In the genomic region with DNA sequence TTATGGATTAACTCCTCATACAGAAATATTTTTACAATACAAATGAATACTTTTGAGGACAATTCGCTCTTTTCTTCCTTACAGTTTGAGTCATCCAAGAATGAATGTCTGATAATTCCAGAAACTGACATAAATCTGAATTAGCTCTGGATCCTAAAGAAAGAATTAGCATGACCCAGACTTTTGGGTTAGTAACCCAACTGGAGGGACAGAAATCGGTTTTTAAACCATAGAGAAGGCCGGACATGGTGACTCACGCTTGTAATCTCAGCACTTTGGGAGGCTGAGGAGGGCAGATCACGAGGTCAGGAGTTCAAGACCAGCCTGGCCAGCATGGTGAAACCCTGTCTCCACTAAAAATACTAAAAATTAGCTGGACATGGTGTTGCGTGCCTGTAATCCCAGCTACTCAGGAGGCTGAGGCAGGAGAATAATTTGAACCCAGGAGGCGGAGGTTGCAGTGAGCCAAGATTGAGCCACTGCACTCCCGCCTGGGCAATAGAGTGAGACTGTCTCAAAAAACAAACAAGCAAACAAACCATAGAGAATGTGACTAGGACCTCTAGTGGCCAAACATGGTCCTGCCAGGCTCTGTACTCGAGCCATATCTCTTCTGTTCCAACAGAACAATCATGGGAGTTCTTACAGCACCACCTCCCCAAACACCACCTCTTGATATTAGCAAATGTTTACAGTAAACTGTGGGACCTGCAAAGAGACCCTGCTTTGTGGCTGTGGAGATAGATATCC, we compare ENCODE assay signal across 8 cellular contexts. TPM values are rescaled to one million over a fixed set of nuclear protein-coding genes. Genes with fewer than 3 reads are reported as not detected.
DNase-seq lines count a peak whose midpoint lies in the region; ATAC-seq and TF ChIP-seq lines count a peak whose summit lies in the region.

No MANE protein-coding gene starts in this region.

- H3K4me1 ChIP-seq in Loucy (ENCODE audit: insufficient read depth, low read length, poor library complexity, severe bottlenecking): no peaks in the 10 kb centered on the region

- H3K27me3 ChIP-seq in Loucy (ENCODE audit: insufficient read depth, low read length, poor library complexity, severe bottlenecking): no peaks in the 10 kb centered on the region

- H3K9me3 ChIP-seq in Loucy (ENCODE audit: insufficient read depth, low read depth, low read length): no peaks in the 10 kb centered on the region

- no peaks in the 10 kb centered on the region for H3K27me3 Mint-ChIP-seq in effector memory CD8-positive, alpha-beta T cell

- no peaks in the 10 kb centered on the region for H3K4me1 Mint-ChIP-seq in effector memory CD8-positive, alpha-beta T cell (ENCODE audit: low read depth in 2 of 2)

- no peak overlapping the region for H3K27ac ChIP-seq in 22Rv1

- no peak overlapping the region for H3K27ac Mint-ChIP-seq in effector memory CD8-positive, alpha-beta T cell

- no peak overlapping the region for H3K4me3 ChIP-seq in Loucy (ENCODE audit: low read length, poor library complexity, severe bottlenecking)
- no peak overlapping the region for H3K4me3 ChIP-seq in epithelial cell of proximal tubule (ENCODE audit: low read depth, low read length)

- ATAC-seq in GM19025 (IDR thresholded peaks at IDR 0.05; ENCODE audit: low read depth, unreplicated experiment) (peak; percentile 74), GM18873 (IDR thresholded peaks at IDR 0.05; ENCODE audit: low FRiP score, unreplicated experiment) (no peak)
- ATAC-seq in effector memory CD8-positive, alpha-beta T cell (replicated peaks): no peak

- H2AFZ ChIP-seq in Loucy (ENCODE audit: low read length): no peak overlapping the region

- H3K36me3 Mint-ChIP-seq in effector memory CD8-positive, alpha-beta T cell (ENCODE audit: insufficient read depth): no peaks in the 10 kb centered on the region

- H3K4me3 Mint-ChIP-seq in effector memory CD8-positive, alpha-beta T cell: no peak overlapping the region

- peaks cover 4 to 8% of the 10 kb centered on the region in 2 donors for H3K9me3 Mint-ChIP-seq in effector memory CD8-positive, alpha-beta T cell

- H3K36me3 ChIP-seq in Loucy (ENCODE audit: insufficient read depth, low read length): no peaks in the 10 kb centered on the region

- H4K20me1 ChIP-seq in Loucy (ENCODE audit: insufficient read depth, low read length, poor library complexity, severe bottlenecking): no peaks in the 10 kb centered on the region

- H3K9ac ChIP-seq in Loucy (ENCODE audit: low read depth, low read length, poor library complexity, severe bottlenecking): no peak overlapping the region

- TF ChIP-seq CTCF in 22Rv1 (IDR thresholded peaks at IDR 0.05) (peak; percentile 68), Loucy (conservative IDR thresholded peaks at IDR 0.05; ENCODE audit: low read length) (peak; percentile 58), epithelial cell of proximal tubule (conservative IDR thresholded peaks at IDR 0.05; ENCODE audit: low read depth, low read length) (peak; percentile 66)

- no peak overlapping the region for H3K4me2 ChIP-seq in Loucy (ENCODE audit: low read depth, low read length, poor library complexity, severe bottlenecking)

- H3F3A ChIP-seq in Loucy (ENCODE audit: low read depth): no peaks in the 10 kb centered on the region

- DNase-seq in epithelial cell of proximal tubule (ENCODE audit: low read depth): no peak
- DNase-seq in globus pallidus (ENCODE audit: low spot score): no peak
- no peak for DNase-seq in effector memory CD8-positive, alpha-beta T cell
- DNase-seq in activated effector memory CD4-positive, alpha-beta T cell treated with Interleukin-2 at 50 U/mL for 16 hours: no peak

- no peaks in the 10 kb centered on the region for H3K79me2 ChIP-seq in Loucy (ENCODE audit: insufficient read depth, low read length)

- 0 out of 2 replicates have a peak, but pooled peaks cover 3% of the 10 kb centered on the region for H3K9me2 ChIP-seq in Loucy (replicated peaks; ENCODE audit: low read depth, low read length)

RNA-seq across cellular contexts. Expression of a gene that starts 44.8 kb away (rescaled TPM):
- 5.2 and 11.8 TPM in 2 replicates for total RNA-seq in epithelial cell of proximal tubule
